8 cellular contexts compared by ENCODE assay signal in the genomic region with DNA sequence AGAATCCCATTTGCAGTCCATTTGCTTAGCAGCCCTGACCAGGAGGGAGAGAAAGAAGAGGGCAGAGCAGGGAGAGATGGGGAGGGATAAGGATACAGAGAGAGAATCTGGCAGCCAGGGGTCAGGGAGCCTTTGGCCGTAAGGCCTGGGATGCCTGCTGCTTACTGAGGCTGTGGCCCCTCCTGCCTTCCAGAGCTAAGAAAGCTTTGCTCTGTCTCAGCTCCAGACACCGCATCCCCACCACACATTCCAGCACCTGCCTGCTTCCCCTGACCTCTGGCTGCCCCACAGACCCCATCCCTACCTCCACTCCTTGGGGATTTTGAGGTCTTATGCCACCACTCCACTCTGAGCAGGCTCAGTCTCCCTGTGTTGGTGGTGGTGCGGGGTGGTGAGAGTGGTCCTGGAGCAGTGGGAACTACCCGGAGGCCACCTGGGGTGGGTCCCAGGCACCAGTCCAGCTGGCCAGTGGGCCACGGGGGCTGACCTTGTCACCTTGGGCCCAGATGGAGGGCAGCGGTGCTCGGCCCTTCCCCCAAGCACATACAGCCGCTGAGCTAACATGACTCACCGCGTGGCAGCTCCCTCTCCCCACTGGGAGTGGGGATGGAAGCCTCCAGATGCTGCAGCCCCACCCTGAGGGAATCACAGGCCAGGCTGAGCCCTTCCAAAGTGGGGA. TPM values are rescaled to one million over a fixed set of nuclear protein-coding genes. Genes with fewer than 3 reads are reported as not detected.
DNase-seq lines count a peak whose midpoint lies in the region; ATAC-seq and TF ChIP-seq lines count a peak whose summit lies in the region.

No MANE protein-coding gene starts in this region.

- H3K4me3 Mint-ChIP-seq in activated naive CD8-positive, alpha-beta T cell treated with anti-CD3 and anti-CD28 coated beads, Interleukin-2, amount 50 U/mL, for 24 hours: no peak overlapping the region

- H3K36me3 Mint-ChIP-seq in activated naive CD8-positive, alpha-beta T cell treated with anti-CD3 and anti-CD28 coated beads, Interleukin-2, amount 50 U/mL, for 24 hours (ENCODE audit: low read depth): no peaks in the 10 kb centered on the region

- H3K9me3 Mint-ChIP-seq in activated naive CD8-positive, alpha-beta T cell treated with anti-CD3 and anti-CD28 coated beads, Interleukin-2, amount 50 U/mL, for 24 hours: no peaks in the 10 kb centered on the region

- peak overlapping the region; percentile 61 to 76 for H3K27ac ChIP-seq in right atrium auricular region

- peaks cover 0 to 75% of the 10 kb centered on the region in 2 donors for H3K4me1 ChIP-seq in right atrium auricular region

- intact Hi-C loops in sciatic nerve (cut with DNase I): loop anchor here (2.0 to 10.0 kb wide), 2 partner anchors 45 to 47 kb away; no protein-coding TSS in a partner anchor

- no peaks in the 10 kb centered on the region for H3K27me3 Mint-ChIP-seq in activated naive CD8-positive, alpha-beta T cell treated with anti-CD3 and anti-CD28 coated beads, Interleukin-2, amount 50 U/mL, for 24 hours

- H3K27ac Mint-ChIP-seq in activated naive CD8-positive, alpha-beta T cell treated with anti-CD3 and anti-CD28 coated beads, Interleukin-2, amount 50 U/mL, for 24 hours: peak overlapping the region; percentile 31

- DNase-seq in GM03348 (ENCODE audit: low spot score) (peak; percentile 93), right atrium auricular region (ENCODE audit: low spot score) (no peak), sciatic nerve (ENCODE audit: low spot score) (no peak), NCI-H1930 (lab: John Stamatoyannopoulos, UW) (no peak), NAMALWA (ENCODE audit: low spot score) (no peak), SW480 (ENCODE audit: low spot score) (no peak)
- DNase-seq in activated naive CD8-positive, alpha-beta T cell treated with anti-CD3 and anti-CD28 coated beads, Interleukin-2, amount 50 U/mL, for 24 hours: no peak

- TF ChIP-seq CTCF in right atrium auricular region (IDR thresholded peaks at IDR 0.05): no peak

- no peaks in the 10 kb centered on the region for H3K27me3 ChIP-seq in right atrium auricular region

- ATAC-seq in activated naive CD8-positive, alpha-beta T cell treated with anti-CD3 and anti-CD28 coated beads, Interleukin-2, amount 50 U/mL, for 24 hours: no peak
- ATAC-seq in sciatic nerve (peak; percentile 57), GM18861 (IDR thresholded peaks at IDR 0.05; ENCODE audit: unreplicated experiment) (no peak)

- no peaks in the 10 kb centered on the region for H3K9me3 ChIP-seq in right atrium auricular region

- peaks cover 36% of the 10 kb centered on the region for H3K4me1 Mint-ChIP-seq in activated naive CD8-positive, alpha-beta T cell treated with anti-CD3 and anti-CD28 coated beads, Interleukin-2, amount 50 U/mL, for 24 hours

- H3K36me3 ChIP-seq in right atrium auricular region: no peaks in the 10 kb centered on the region

- no peak overlapping the region for H3K4me3 ChIP-seq in right atrium auricular region

RNA-seq across cellular contexts. Expression of a gene that starts 58.3 kb away (rescaled TPM):
- total RNA-seq in right atrium auricular region: 10 to 100 TPM; 23.8 to 24.9 TPM
- 62.0 TPM for total RNA-seq in sciatic nerve
